12 cellular contexts compared by ENCODE assay signal in genomic region chr11:26621147-26621546, GRCh38. TPM values are rescaled to one million over a fixed set of nuclear protein-coding genes. Genes with fewer than 3 reads are reported as not detected.
DNase-seq lines count a peak whose midpoint lies in the region; ATAC-seq and FAIRE-seq lines count a peak whose summit lies in the region.
"Had no signal": no experiment of that assay in that cellular context is flagged by ENCODE, and none has a peak within 500 bp of the region (broad histone marks: within the 10 kb centered on the region; RNA-seq: fewer than 3 reads in every experiment).

No MANE protein-coding gene starts in this region.

- H3K36me3 Mint-ChIP-seq in activated CD4-positive, alpha-beta T cell treated with anti-CD3 and anti-CD28 coated beads, Interleukin-2, amount 10 ng/mL, durations not matched to agents 24 days and 14 days (ENCODE audit: low read depth), result no peaks in the 10 kb centered on the region

- no peak overlapping the region for H3K27ac Mint-ChIP-seq in activated CD4-positive, alpha-beta T cell treated with anti-CD3 and anti-CD28 coated beads, Interleukin-2, amount 10 ng/mL, durations not matched to agents 24 days and 14 days

- no peak overlapping the region for H3K4me3 Mint-ChIP-seq in activated CD4-positive, alpha-beta T cell treated with anti-CD3 and anti-CD28 coated beads, Interleukin-2, amount 10 ng/mL, durations not matched to agents 24 days and 14 days

- no peaks in the 10 kb centered on the region for H3K27me3 Mint-ChIP-seq in activated CD4-positive, alpha-beta T cell treated with anti-CD3 and anti-CD28 coated beads, Interleukin-2, amount 10 ng/mL, durations not matched to agents 24 days and 14 days

- H3K9me3 Mint-ChIP-seq in activated CD4-positive, alpha-beta T cell treated with anti-CD3 and anti-CD28 coated beads, Interleukin-2, amount 10 ng/mL, durations not matched to agents 24 days and 14 days, result no peaks in the 10 kb centered on the region

- H3K4me1 Mint-ChIP-seq in activated CD4-positive, alpha-beta T cell treated with anti-CD3 and anti-CD28 coated beads, Interleukin-2, amount 10 ng/mL, durations not matched to agents 24 days and 14 days, result no peaks in the 10 kb centered on the region

- DNase-seq in GM04504 (ENCODE audit: low read depth) (peak; percentile 65), RCC 7860 (ENCODE audit: low spot score) (peak; percentile 47), fibroblast of gingiva (ENCODE audit: low read depth) (peak; percentile 76), skeletal muscle cell (ENCODE audit: low read depth) (peak; percentile 90), posterior vena cava (ENCODE audit: low spot score) (no peak), NCI-H1694 treated with DMSO at 0.1 percent for 48 hours (lab: John Stamatoyannopoulos, UW) (no peak)
- no peak for DNase-seq in activated CD4-positive, alpha-beta T cell treated with anti-CD3 and anti-CD28 coated beads, Interleukin-2, amount 10 ng/mL, durations not matched to agents 24 days and 14 days
- DNase-seq: anterior cingulate cortex; NCI-H2081 treated with DMSO at 0.1 percent for 48 hours; stimulated activated CD4-positive, alpha-beta T cell treated with anti-CD3 and anti-CD28 coated beads, Interleukin-2, amount 100 ng/mL, for 48 hours; stimulated activated naive CD8-positive, alpha-beta T cell treated with anti-CD3 and anti-CD28 coated beads, Interleukin-15, Interleukin-2, amounts not matched to agents 100 U/mL and 50 U/mL, for 24 hours had no signal

- intact Hi-C loops in activated CD4-positive, alpha-beta T cell treated with anti-CD3 and anti-CD28 coated beads, Interleukin-2, amount 10 ng/mL, durations not matched to agents 24 days and 14 days (cut with micrococcal nuclease), result no loop called here
- intact Hi-C loops in posterior vena cava (cut with DNase I), result no loop called here

- no peak for ATAC-seq in HG02678 (IDR thresholded peaks at IDR 0.05; ENCODE audit: unreplicated experiment)
- ATAC-seq: stimulated activated naive CD8-positive, alpha-beta T cell treated with anti-CD3 and anti-CD28 coated beads, Interleukin-15, Interleukin-2, amounts not matched to agents 100 U/mL and 50 U/mL, for 24 hours had no signal

- no peak overlapping the region for H3K4me3 ChIP-seq in skeletal muscle cell (ENCODE audit: low read depth, low read length)

- FAIRE-seq in RCC 7860 (lab: Jason Lieb, UNC), result no peak

RNA-seq across cellular contexts. Expression of gene MUC15, which starts 49.1 kb away (rescaled TPM):
- total RNA-seq in activated CD4-positive, alpha-beta T cell treated with anti-CD3 and anti-CD28 coated beads, Interleukin-2, amount 10 ng/mL, durations not matched to agents 24 days and 14 days, result not detected in 2 replicates
- total RNA-seq in posterior vena cava, result not detected

Comparison
In these comparisons a context has a peak if more than half of its experiments do, and no peak if none do; other contexts are left out.
1. DNase-seq: peak in GM04504 (single experiment), RCC 7860 (single experiment), fibroblast of gingiva (single experiment) and skeletal muscle cell (single experiment); none in activated CD4-positive, alpha-beta T cell treated with anti-CD3 and anti-CD28 coated beads, Interleukin-2, amount 10 ng/mL, durations not matched to agents 24 days and 14 days (single experiment), posterior vena cava (single experiment) and NCI-H1694 treated with DMSO at 0.1 percent for 48 hours (single experiment).